Comparison of ENCODE assay signal across 1 cellular context in the genomic region with DNA sequence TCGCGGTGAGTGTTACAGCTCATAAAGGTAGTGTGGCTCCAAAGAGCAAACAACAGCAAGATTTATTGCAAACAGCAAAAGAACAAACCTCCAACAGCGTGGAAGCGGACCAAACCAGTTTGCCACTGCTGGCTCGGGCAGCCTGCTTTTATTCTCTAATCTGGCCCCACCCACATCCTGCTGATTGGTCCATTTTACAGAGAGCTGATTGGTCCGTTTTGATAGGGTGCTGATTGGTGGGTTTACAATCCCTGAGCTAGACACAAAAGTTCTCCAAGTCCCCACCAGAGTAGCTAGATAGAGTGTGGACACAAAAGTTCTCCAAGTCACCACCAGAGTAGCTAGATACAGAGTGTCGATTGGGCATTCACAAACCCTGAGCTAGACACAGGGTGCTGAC.
A peak's percentile ranks its signal among the peaks of the same experiment; 100 is the strongest.
TF ChIP-seq lines count a peak whose summit lies in the region.

No MANE protein-coding gene starts in this region.

TF ChIP-seq in HepG2, 621 proteins besides CTCF, POLR2A, EP300 and RAD21:
- TF ChIP-seq NFYC (CRISPR knock-in tag; IDR thresholded peaks at IDR 0.05) (peak; percentile 60), NFYB (CRISPR knock-in tag; IDR thresholded peaks at IDR 0.05) (peak; percentile 71)
TF ChIP-seq in HepG2: peak in this region for 2; not testable (repeated sequence) for 619.
